ENCODE assay signal across 35 cellular contexts in the genomic region with DNA sequence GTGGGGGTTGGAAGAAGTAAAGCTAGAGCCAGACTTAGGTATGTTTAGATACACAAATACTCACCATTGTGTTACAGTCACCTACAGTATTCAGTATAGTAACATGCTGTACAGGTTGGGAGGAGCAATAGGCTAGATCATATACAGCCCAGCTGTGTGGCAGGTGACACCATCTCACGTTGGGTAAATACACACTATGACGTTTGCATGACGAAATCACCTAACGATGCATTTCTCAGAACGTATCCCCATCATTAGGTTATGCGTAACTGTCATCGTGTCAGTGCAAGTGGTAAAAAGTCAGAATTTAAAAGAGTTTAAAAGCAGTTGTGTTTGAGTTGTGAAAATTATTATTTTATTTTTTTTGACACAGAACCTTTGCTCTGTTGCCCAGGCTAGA.
DNase-seq lines count a peak whose midpoint lies in the region; ATAC-seq, FAIRE-seq and TF ChIP-seq lines count a peak whose summit lies in the region.
"Had no signal": no experiment of that assay in that cellular context is flagged by ENCODE, and none has a peak within 500 bp of the region (broad histone marks: within the 10 kb centered on the region; RNA-seq: fewer than 3 reads in every experiment).

No MANE protein-coding gene starts in this region.

- H2BK12ac ChIP-seq in mesenchymal stem cell (ENCODE audit: low read length in 2 of 2), result no peak overlapping the region

- TF ChIP-seq POLR2A in HepG2 (IDR thresholded peaks at IDR 0.05; ENCODE audit: insufficient read depth in 1 of 2, low read depth in 2 of 2, low read length in 2 of 2) (no peak), right lobe of liver (IDR thresholded peaks at IDR 0.05) (no peak), K562 (conservative IDR thresholded peaks at IDR 0.05) (no peak)

- no peak for TF ChIP-seq RAD21 in HepG2 (CRISPR knock-in tag; IDR thresholded peaks at IDR 0.05)
- TF ChIP-seq RAD21 in K562 (CRISPR knock-in tag; conservative IDR thresholded peaks at IDR 0.05 in 1 of 2, IDR thresholded peaks at IDR 0.05 in 1 of 2), result no peak

- H3K9me1 ChIP-seq in K562 (ENCODE audit: control insufficient read depth, insufficient read depth, low read length), result no peaks in the 10 kb centered on the region

- H3K36me3 Mint-ChIP-seq in endothelial cell (ENCODE audit: low read depth, unreplicated experiment), result no peaks in the 10 kb centered on the region
- H3K36me3 Mint-ChIP-seq: CD14-positive monocyte; CD4-positive, alpha-beta memory T cell; CD4-positive, CD25-positive, alpha-beta regulatory T cell; CD8-positive, alpha-beta T cell had no signal

- DNase-seq in HepG2 (ENCODE audit: low spot score) (no peak), right lobe of liver (no peak), K562 (ENCODE audit: extremely low read depth in 1 of 4, low spot score in 3 of 4) (no peak), mesenchymal stem cell (no peak), dorsolateral prefrontal cortex (no peak), endothelial cell (ENCODE audit: low spot score) (no peak)
- DNase-seq: 8988T; ACHN; AML-193; BE2C; C1 segment of cervical spinal cord; Caco-2; Calu3; CD4-positive, alpha-beta memory T cell; CD4-positive, alpha-beta T cell; CD4-positive, CD25-positive, alpha-beta regulatory T cell; CD8-positive, alpha-beta memory T cell; CD8-positive, alpha-beta T cell; COR-L47; DMS 273 treated with DMSO at 0.1 percent for 48 hours; DMS153; DMS53; DMS79; DMS79 treated with DMSO at 0.1 percent for 48 hours; DND-41; EL had no signal

- no peak overlapping the region for H3K4ac ChIP-seq in mesenchymal stem cell (ENCODE audit: low read depth in 1 of 2, low read length in 2 of 2)

- no peak overlapping the region for H3K14ac ChIP-seq in mesenchymal stem cell (ENCODE audit: low read length in 2 of 2)

- no peak overlapping the region for H3K23ac ChIP-seq in mesenchymal stem cell (ENCODE audit: low read length in 2 of 2)

- H3K18ac ChIP-seq in mesenchymal stem cell (ENCODE audit: low read depth in 1 of 2, low read length in 2 of 2), result no peak overlapping the region

- FAIRE-seq in HepG2 (lab: Jason Lieb, UNC) (no peak), K562 (lab: Jason Lieb, UNC) (no peak)
- FAIRE-seq: A204.1, A549, D721Med had no signal

- no peak overlapping the region for H3K27ac Mint-ChIP-seq in endothelial cell (ENCODE audit: unreplicated experiment)
- H3K27ac Mint-ChIP-seq: B cell; CD14-positive monocyte; CD4-positive, alpha-beta memory T cell; CD4-positive, alpha-beta T cell; CD8-positive, alpha-beta memory T cell; CD8-positive, alpha-beta T cell had no signal

- H2BK5ac ChIP-seq in mesenchymal stem cell (ENCODE audit: low read depth, low read length, poor library complexity, severe bottlenecking), result no peak overlapping the region

- H3K36me3 ChIP-seq in HepG2 (replicated peaks in 1 of 2; ENCODE audit: control insufficient read depth in 1 of 2, insufficient read depth in 2 of 2, low read length in 2 of 2), result no peaks in the 10 kb centered on the region
- H3K36me3 ChIP-seq in right lobe of liver, result no peaks in the 10 kb centered on the region
- no peaks in the 10 kb centered on the region for H3K36me3 ChIP-seq in K562 (ENCODE audit: control insufficient read depth, insufficient read depth, low read length)
- no peaks in the 10 kb centered on the region for H3K36me3 ChIP-seq in mesenchymal stem cell (ENCODE audit: control insufficient read depth in 1 of 2, insufficient read depth in 2 of 2, low read depth in 1 of 2, low read length in 2 of 2)
- H3K36me3 ChIP-seq: BE2C had no signal

- no peak overlapping the region for H3K27ac ChIP-seq in HepG2 (ENCODE audit: extremely low read length, insufficient read depth, low read length)
- H3K27ac ChIP-seq in right lobe of liver, result no peak overlapping the region
- no peak overlapping the region for H3K27ac ChIP-seq in K562 (ENCODE audit: extremely low read depth, low read depth, low read length)
- H3K27ac ChIP-seq in mesenchymal stem cell (ENCODE audit: low read length, poor library complexity, severe bottlenecking), result no peak overlapping the region
- peak overlapping the region in 7 of 59 donors; percentile 5 to 46 (median 21) for H3K27ac ChIP-seq in dorsolateral prefrontal cortex
- H3K27ac ChIP-seq: 22Rv1; A549; BLaER1; BLaER1 treated with 17β-estradiol and CSF1 and Interleukin-3, amounts not matched to agents 10 nM and 100 nM; C4-2B had no signal

- no peak overlapping the region for H4K91ac ChIP-seq in mesenchymal stem cell (ENCODE audit: low read length)

- H3K9me3 ChIP-seq in HepG2 (ENCODE audit: low read length), result no peaks in the 10 kb centered on the region
- no peaks in the 10 kb centered on the region for H3K9me3 ChIP-seq in right lobe of liver
- no peaks in the 10 kb centered on the region for H3K9me3 ChIP-seq in K562 (replicated peaks; ENCODE audit: control insufficient read depth, insufficient read depth, low read depth, low read length)
- no peaks in the 10 kb centered on the region for H3K9me3 ChIP-seq in mesenchymal stem cell (ENCODE audit: control insufficient read depth, low read length)
- H3K9me3 ChIP-seq: A549; BE2C; BLaER1; BLaER1 treated with 17β-estradiol and CSF1 and Interleukin-3, amounts not matched to agents 10 nM and 100 nM; Caco-2 had no signal

- H2AK5ac ChIP-seq in mesenchymal stem cell (ENCODE audit: low read length, severe bottlenecking), result no peak overlapping the region

- no peaks in the 10 kb centered on the region for H3K9me3 Mint-ChIP-seq in endothelial cell (ENCODE audit: unreplicated experiment)
- H3K9me3 Mint-ChIP-seq: CD14-positive monocyte; CD4-positive, alpha-beta T cell; CD8-positive, alpha-beta T cell had no signal

- H2BK15ac ChIP-seq in mesenchymal stem cell (ENCODE audit: low read depth, poor library complexity, severe bottlenecking), result no peak overlapping the region

- no TSS peak for BruUV-seq in HepG2 (replicated peaks; lab: Mats Ljungman, UMichigan)
- no TSS peak for BruUV-seq in K562 (replicated peaks; lab: Mats Ljungman, UMichigan)

- POLR2A ChIA-PET in HepG2 (lab: Yijun Ruan, JAX), result no interaction called here
- POLR2A ChIA-PET in K562 (lab: Yijun Ruan, JAX), result interaction anchor here (0.8 kb wide), 1 partner anchor 60 kb away, joined by 3 read pairs; no protein-coding TSS in a partner anchor

- no peaks in the 10 kb centered on the region for H3K27me3 Mint-ChIP-seq in endothelial cell (ENCODE audit: unreplicated experiment)

- intact Hi-C loops in HepG2 (cut with micrococcal nuclease; ENCODE audit: unreplicated experiment), result no loop called here
- intact Hi-C loops in right lobe of liver (cut with DNase I), result no loop called here
- intact Hi-C loops in K562 (cut with micrococcal nuclease), result no loop called here
- intact Hi-C loops in dorsolateral prefrontal cortex (cut with DNase I), result no loop called here

- H3K9ac ChIP-seq in HepG2 (ENCODE audit: insufficient read depth, low read depth, low read length), result no peak overlapping the region
- H3K9ac ChIP-seq in K562 (ENCODE audit: insufficient read depth in 1 of 2, low read depth in 2 of 2, low read length in 2 of 2), result no peak overlapping the region
- no peak overlapping the region for H3K9ac ChIP-seq in mesenchymal stem cell (ENCODE audit: low read length)
- H3K9ac ChIP-seq: BLaER1; BLaER1 treated with 17β-estradiol and CSF1 and Interleukin-3, amounts not matched to agents 10 nM and 100 nM had no signal

- H2AFZ ChIP-seq in HepG2 (ENCODE audit: low read length) (no peak overlapping the region), K562 (ENCODE audit: low read depth, low read length) (no peak overlapping the region), mesenchymal stem cell (ENCODE audit: low read depth, low read length) (no peak overlapping the region)

- no peaks in the 10 kb centered on the region for H4K20me1 ChIP-seq in HepG2 (ENCODE audit: insufficient read depth, low read length)
- H4K20me1 ChIP-seq in K562 (replicated peaks; ENCODE audit: control insufficient read depth, insufficient read depth, low read length), result no peaks in the 10 kb centered on the region
- H4K20me1 ChIP-seq: BLaER1; BLaER1 treated with 17β-estradiol and CSF1 and Interleukin-3, amounts not matched to agents 10 nM and 100 nM had no signal

- WGBS in HepG2 (ENCODE audit: low lambda C conversion rate), result 46% methylated on average over 7 of the region's 7 CpGs
- 60% methylated on average over 7 of the region's 7 CpGs for WGBS in right lobe of liver (ENCODE audit: insufficient coverage, low coverage, low lambda C conversion rate, missing lambda C conversion rate)
- WGBS in K562 (ENCODE audit: insufficient coverage, low coverage, missing lambda C conversion rate), result 10% methylated on average over 7 of the region's 7 CpGs
- WGBS in mesenchymal stem cell, result 78% methylated on average over 7 of the region's 7 CpGs

- ATAC-seq in HepG2 (no peak), right lobe of liver (no peak), K562 (peak; percentile 22; the same call in 1 of the 3 replicates)
- ATAC-seq: A549; CD8-positive, alpha-beta T cell had no signal

- no peaks in the 10 kb centered on the region for H3K4me1 Mint-ChIP-seq in endothelial cell (ENCODE audit: unreplicated experiment)
- H3K4me1 Mint-ChIP-seq: B cell; CD14-positive monocyte; CD4-positive, alpha-beta memory T cell; CD4-positive, CD25-positive, alpha-beta regulatory T cell; CD8-positive, alpha-beta memory T cell had no signal

- H3K27me3 ChIP-seq in HepG2 (ENCODE audit: control insufficient read depth in 1 of 2, insufficient read depth in 2 of 2, low read length in 2 of 2), result peaks cover 2 to 6% of the 10 kb centered on the region in 2 experiments; a peak in 4 of 5 replicates
- peaks cover 0 to 7% of the 10 kb centered on the region in 2 donors for H3K27me3 ChIP-seq in right lobe of liver
- peaks cover 9 to 12% of the 10 kb centered on the region in 2 experiments for H3K27me3 ChIP-seq in K562 (ENCODE audit: control insufficient read depth in 2 of 2, insufficient read depth in 2 of 2, low read length in 2 of 2)
- H3K27me3 ChIP-seq in mesenchymal stem cell (ENCODE audit: control insufficient read depth in 1 of 2, insufficient read depth in 1 of 2, low read length in 2 of 2), result peaks cover 0 to 2% of the 10 kb centered on the region in 2 experiments
- H3K27me3 ChIP-seq in dorsolateral prefrontal cortex, result no peaks in the 10 kb centered on the region
- H3K27me3 ChIP-seq: BLaER1; BLaER1 treated with 17β-estradiol and CSF1 and Interleukin-3, amounts not matched to agents 10 nM and 100 nM had no signal

- TF ChIP-seq EP300 in HepG2 (IDR thresholded peaks at IDR 0.05; ENCODE audit: low read depth in 2 of 2, low read length in 2 of 2), result no peak
- TF ChIP-seq EP300 in HepG2 (CRISPR knock-in tag; IDR thresholded peaks at IDR 0.05; ENCODE audit: borderline replicate concordance), result no peak
- no peak for TF ChIP-seq EP300 in K562 (IDR thresholded peaks at IDR 0.05; ENCODE audit: low read length)

- CTCF ChIA-PET in HepG2 (lab: Yijun Ruan, JAX; ENCODE audit: low intra/inter-chr PET ratio, low total read pairs) (no interaction called here), K562 (lab: Yijun Ruan, JAX; ENCODE audit: low intra/inter-chr PET ratio) (no interaction called here)

- H2BK120ac ChIP-seq in mesenchymal stem cell (ENCODE audit: low read depth, low read length), result no peak overlapping the region

- H3K4me3 ChIP-seq in HepG2 (replicated peaks in 1 of 3; ENCODE audit: insufficient read depth in 1 of 3, low read depth in 2 of 3, low read length in 3 of 3), result no peak overlapping the region
- H3K4me3 ChIP-seq in right lobe of liver, result no peak overlapping the region
- H3K4me3 ChIP-seq in K562, result no peak overlapping the region
- no peak overlapping the region for H3K4me3 ChIP-seq in mesenchymal stem cell (ENCODE audit: insufficient read depth in 1 of 2, low read depth in 1 of 2, low read length in 2 of 2)
- no peak overlapping the region for H3K4me3 ChIP-seq in dorsolateral prefrontal cortex
- H3K4me3 ChIP-seq: A549; BLaER1; BLaER1 treated with 17β-estradiol and CSF1 and Interleukin-3, amounts not matched to agents 10 nM and 100 nM had no signal

- H3K4me2 ChIP-seq in HepG2 (ENCODE audit: low read depth, low read length) (no peak overlapping the region), K562 (ENCODE audit: insufficient read depth, low read length) (no peak overlapping the region), mesenchymal stem cell (ENCODE audit: low read length, poor library complexity, severe bottlenecking) (no peak overlapping the region)
- H3K4me2 ChIP-seq: A549; BLaER1; BLaER1 treated with 17β-estradiol and CSF1 and Interleukin-3, amounts not matched to agents 10 nM and 100 nM had no signal

- H3K4me1 ChIP-seq in HepG2 (ENCODE audit: insufficient read depth, low read length) (no peaks in the 10 kb centered on the region), right lobe of liver (no peaks in the 10 kb centered on the region), K562 (replicated peaks in 1 of 2; ENCODE audit: control insufficient read depth in 2 of 2, insufficient read depth in 2 of 2, low read length in 2 of 2) (no peaks in the 10 kb centered on the region), mesenchymal stem cell (ENCODE audit: control insufficient read depth, insufficient read depth, low read depth, low read length) (no peaks in the 10 kb centered on the region)
- H3K4me1 ChIP-seq: A549; BE2C; BLaER1; BLaER1 treated with 17β-estradiol and CSF1 and Interleukin-3, amounts not matched to agents 10 nM and 100 nM had no signal

- TF ChIP-seq CTCF in HepG2 (CRISPR knock-in tag; IDR thresholded peaks at IDR 0.05) (no peak), right lobe of liver (IDR thresholded peaks at IDR 0.05) (no peak), K562 (IDR thresholded peaks at IDR 0.05 in 2 of 3, conservative IDR thresholded peaks at IDR 0.05 in 1 of 3; ENCODE audit: insufficient read depth in 2 of 3, low read depth in 1 of 3, low read length in 3 of 3) (no peak), dorsolateral prefrontal cortex (IDR thresholded peaks at IDR 0.05 in 54 of 56, conservative IDR thresholded peaks at IDR 0.05 in 2 of 56; ENCODE audit: low read depth in 1 of 56, partially characterized antibody in 56 of 56) (no peak), endothelial cell (IDR thresholded peaks at IDR 0.05; ENCODE audit: unreplicated experiment) (no peak)

- no peaks in the 10 kb centered on the region for H3K79me1 ChIP-seq in mesenchymal stem cell (replicated peaks; ENCODE audit: low read length, poor library complexity, severe bottlenecking)

- peak overlapping the region; percentile 41 for H4K8ac ChIP-seq in mesenchymal stem cell (ENCODE audit: low read length)

- in situ Hi-C loops in HepG2 (cut with HindIII; ENCODE audit: extremely low pct_ligation_motif_present, low pct_unique_long_range_greater_than_20kb), result no loop called here
- in situ Hi-C loops in K562 (cut with MboI), result no loop called here

- H3K79me2 ChIP-seq in HepG2 (ENCODE audit: insufficient read depth, low read length) (no peaks in the 10 kb centered on the region), K562 (ENCODE audit: control insufficient read depth, insufficient read depth, low read length) (no peaks in the 10 kb centered on the region)

- no peak overlapping the region for H3K4me3 Mint-ChIP-seq in endothelial cell (ENCODE audit: unreplicated experiment)
- H3K4me3 Mint-ChIP-seq: B cell; CD14-positive monocyte; CD4-positive, alpha-beta memory T cell; CD4-positive, alpha-beta T cell; CD4-positive, CD25-positive, alpha-beta regulatory T cell; CD8-positive, alpha-beta memory T cell; CD8-positive, alpha-beta T cell had no signal
